Comparison of ENCODE assay signal across 28 cellular contexts in the genomic region with DNA sequence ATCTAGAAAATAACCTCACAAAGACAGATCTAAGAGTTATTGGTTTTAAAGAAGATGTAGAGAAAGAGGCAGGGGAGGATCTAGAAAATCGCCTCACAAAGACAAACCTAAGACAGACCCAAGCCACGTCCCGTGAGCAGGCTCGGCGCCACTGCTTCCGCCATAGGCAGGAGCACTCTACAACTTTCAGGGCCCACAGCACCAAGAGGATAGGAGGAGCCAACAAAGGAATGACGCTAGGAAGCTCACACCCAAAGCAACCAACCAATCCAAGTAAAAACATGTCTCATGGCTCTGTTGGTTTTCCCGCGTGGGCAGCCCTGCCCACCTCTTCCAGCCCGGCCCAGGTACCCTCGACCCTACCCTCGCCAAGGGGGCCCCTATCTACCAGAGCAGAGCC.
"Had no signal": no experiment of that assay in that cellular context is flagged by ENCODE, and none has a peak within 500 bp of the region (broad histone marks: within the 10 kb centered on the region; RNA-seq: fewer than 3 reads in every experiment).

No MANE protein-coding gene starts in this region.

- H3K27me3 Mint-ChIP-seq: activated CD8-positive, alpha-beta memory T cell treated with anti-CD3 and anti-CD28 coated beads, Interleukin-2, amount 10 ng/mL, durations not matched to agents 7 days and 5 days; activated naive CD4-positive, alpha-beta T cell treated with anti-CD3 and anti-CD28 coated beads, Interleukin-2, amount 50 U/mL, for 24 hours; activated T-cell treated with anti-CD3 and anti-CD28 coated beads, Interleukin-2, amount 50 U/mL, for 24 hours; brain had no signal

- H3K27ac Mint-ChIP-seq: activated CD8-positive, alpha-beta memory T cell treated with anti-CD3 and anti-CD28 coated beads, Interleukin-2, amount 10 ng/mL, durations not matched to agents 7 days and 5 days; activated naive CD4-positive, alpha-beta T cell treated with anti-CD3 and anti-CD28 coated beads, Interleukin-2, amount 50 U/mL, for 24 hours; activated T-cell treated with anti-CD3 and anti-CD28 coated beads, Interleukin-2, amount 50 U/mL, for 24 hours; activated T-helper 1 cell treated with anti-CD3 and anti-CD28 coated beads, Interleukin-12 subunit alpha, Interleukin-12 subunit beta, Interleukin-2, Interleukin-4 antibody, amounts not matched to agents 30 ng/mL and 10 ng/mL and 1 ng/mL, durations not matched to agents 14 hours and 24 hours and 36 hours; brain; T-helper 1 cell treated with Interleukin-12 subunit alpha and Interleukin-12 subunit beta and Interleukin-4 antibody, amounts not matched to agents 30 μg/mL and 1 μg/mL, for 36 hours; WTC11 had no signal

- DNase-seq: activated CD4-positive, alpha-beta T cell treated with anti-CD3 and anti-CD28 coated beads for 48 hours; activated CD4-positive, alpha-beta T cell treated with anti-CD3 and anti-CD28 coated beads, Interleukin-2, amount 50 U/mL, for 4 hours; activated CD4-positive, CD25-positive, alpha-beta regulatory T cell treated with anti-CD3 and anti-CD28 coated beads, Interleukin-2, amount 50 U/mL, for 72 hours; activated CD8-positive, alpha-beta memory T cell treated with anti-CD3 and anti-CD28 coated beads, Interleukin-2, amount 10 ng/mL, durations not matched to agents 7 days and 5 days; activated effector memory CD4-positive, alpha-beta T cell treated with Interleukin-2 at 50 U/mL for 16 hours; activated naive CD4-positive, alpha-beta T cell; activated T-cell treated with anti-CD3 and anti-CD28 coated beads, Interleukin-2, amount 50 U/mL, for 24 hours; KG1; MV-4-11; NCI-H1092 treated with DMSO at 0.1 percent for 48 hours; NCI-H1417 treated with DMSO at 0.1 percent for 48 hours; NCI-H1694; NCI-H2029 treated with DMSO at 0.1 percent for 48 hours; NCI-H345; NCI-H510A; NCI-H526 treated with DMSO at 0.1 percent for 48 hours; NK-92 treated with Interleukin-12 subunit alpha and Interleukin-12 subunit beta, amount 100 ng/mL, for 24 hours; OCI-M1; Right ventricle myocardium superior; RPMI8226; SW 1271 had no signal

- H3K36me3 Mint-ChIP-seq: activated CD8-positive, alpha-beta memory T cell treated with anti-CD3 and anti-CD28 coated beads, Interleukin-2, amount 10 ng/mL, durations not matched to agents 7 days and 5 days; activated naive CD4-positive, alpha-beta T cell treated with anti-CD3 and anti-CD28 coated beads, Interleukin-2, amount 50 U/mL, for 24 hours; brain had no signal

- ATAC-seq: activated CD8-positive, alpha-beta memory T cell treated with anti-CD3 and anti-CD28 coated beads, Interleukin-2, amount 10 ng/mL, durations not matched to agents 7 days and 5 days; Panc1; SK-N-SH treated with all-trans-retinoic acid at 6 μM for 48 hours; WTC11 had no signal

- H3K4me1 Mint-ChIP-seq: activated CD8-positive, alpha-beta memory T cell treated with anti-CD3 and anti-CD28 coated beads, Interleukin-2, amount 10 ng/mL, durations not matched to agents 7 days and 5 days; activated naive CD4-positive, alpha-beta T cell treated with anti-CD3 and anti-CD28 coated beads, Interleukin-2, amount 50 U/mL, for 24 hours; brain; WTC11 had no signal

- H3K4me3 Mint-ChIP-seq: activated CD8-positive, alpha-beta memory T cell treated with anti-CD3 and anti-CD28 coated beads, Interleukin-2, amount 10 ng/mL, durations not matched to agents 7 days and 5 days; activated naive CD4-positive, alpha-beta T cell treated with anti-CD3 and anti-CD28 coated beads, Interleukin-2, amount 50 U/mL, for 24 hours; activated T-cell treated with anti-CD3 and anti-CD28 coated beads, Interleukin-2, amount 50 U/mL, for 24 hours; activated T-helper 1 cell treated with anti-CD3 and anti-CD28 coated beads, Interleukin-12 subunit alpha, Interleukin-12 subunit beta, Interleukin-2, Interleukin-4 antibody, amounts not matched to agents 30 ng/mL and 10 ng/mL and 1 ng/mL, durations not matched to agents 14 hours and 24 hours and 36 hours; brain; T-helper 1 cell treated with Interleukin-12 subunit alpha and Interleukin-12 subunit beta and Interleukin-4 antibody, amounts not matched to agents 30 μg/mL and 1 μg/mL, for 36 hours; WTC11 had no signal
